In genomic region chr12:117142094-117142493, GRCh38 we compare ENCODE assay signal across 21 cellular contexts.
DNase-seq lines count a peak whose midpoint lies in the region; ATAC-seq and TF ChIP-seq lines count a peak whose summit lies in the region.
"Had no signal": no experiment of that assay in that cellular context is flagged by ENCODE, and none has a peak within 500 bp of the region (broad histone marks: within the 10 kb centered on the region; RNA-seq: fewer than 3 reads in every experiment).

No MANE protein-coding gene starts in this region.

- no peaks in the 10 kb centered on the region for H3K9me2 ChIP-seq in OCI-LY1 (ENCODE audit: low read depth, low read length)

- H3K79me2 ChIP-seq in OCI-LY1 (ENCODE audit: insufficient read depth, low read length): no peaks in the 10 kb centered on the region

- no peaks in the 10 kb centered on the region for H3K9me3 Mint-ChIP-seq in stimulated activated memory B cell treated with anti-CD40 and anti-IgM and Interleukin-4, amounts not matched to agents 10 μg/mL and 1 μg/mL and 100 μg/mL, for 72 hours
- H3K9me3 Mint-ChIP-seq: effector memory CD8-positive, alpha-beta T cell; H9; nephron; stimulated activated effector memory CD8-positive, alpha-beta T cell treated with anti-CD3 and anti-CD28 coated beads, Interleukin-12 subunit alpha, Interleukin-12 subunit beta, amount 100 ng/mL, for 72 hours had no signal

- no peaks in the 10 kb centered on the region for H4K20me1 ChIP-seq in OCI-LY1 (ENCODE audit: insufficient read depth, low read length)

- no peak overlapping the region for H3K4me3 ChIP-seq in OCI-LY1 (ENCODE audit: low read depth, low read length, poor library complexity, severe bottlenecking)
- H3K4me3 ChIP-seq: heart right ventricle, K562, upper lobe of left lung had no signal

- no peak for TF ChIP-seq CTCF in OCI-LY1 (IDR thresholded peaks at IDR 0.05; ENCODE audit: low read length)
- TF ChIP-seq CTCF in GM20000 (IDR thresholded peaks at IDR 0.05; ENCODE audit: extremely low read depth, missing control alignments): no peak

- H2AFZ ChIP-seq in OCI-LY1 (ENCODE audit: low read length): no peak overlapping the region

- peak overlapping the region; percentile 54 for H3K27ac ChIP-seq in OCI-LY1 (ENCODE audit: low read depth, low read length, poor library complexity, severe bottlenecking)
- H3K27ac ChIP-seq: heart right ventricle had no signal

- no peak overlapping the region for H3K4me3 Mint-ChIP-seq in stimulated activated memory B cell treated with anti-CD40 and anti-IgM and Interleukin-4, amounts not matched to agents 10 μg/mL and 1 μg/mL and 100 μg/mL, for 72 hours
- H3K4me3 Mint-ChIP-seq: activated CD8-positive, alpha-beta memory T cell treated with anti-CD3 and anti-CD28 coated beads, Interleukin-2, amount 10 ng/mL, durations not matched to agents 7 days and 5 days; effector memory CD8-positive, alpha-beta T cell; H9; nephron; stimulated activated effector memory CD8-positive, alpha-beta T cell treated with anti-CD3 and anti-CD28 coated beads, Interleukin-12 subunit alpha, Interleukin-12 subunit beta, amount 100 ng/mL, for 72 hours had no signal

- H3K4me1 ChIP-seq in OCI-LY1 (ENCODE audit: insufficient read depth, low read length, severe bottlenecking): peaks cover 31% of the 10 kb centered on the region

- DNase-seq in activated gamma-delta T cell treated with Interleukin-2 at 50 U/mL for 16 hours (no peak), GM20000 (ENCODE audit: low spot score) (no peak), NCI-H128 (lab: John Stamatoyannopoulos, UW; ENCODE audit: unreplicated experiment) (no peak), D341Med (ENCODE audit: low spot score) (no peak)
- DNase-seq: activated CD8-positive, alpha-beta memory T cell treated with anti-CD3 and anti-CD28 coated beads, Interleukin-2, amount 10 ng/mL, durations not matched to agents 7 days and 5 days; activated effector memory CD4-positive, alpha-beta T cell treated with Interleukin-2 at 50 U/mL for 16 hours; central memory CD4-positive, alpha-beta T cell; effector memory CD8-positive, alpha-beta T cell; H9; heart right ventricle; MV-4-11; small intestine; T-helper 9 cell; upper lobe of left lung had no signal

- H3K9me3 ChIP-seq in OCI-LY1 (ENCODE audit: low read length): no peaks in the 10 kb centered on the region
- H3K9me3 ChIP-seq: heart right ventricle, upper lobe of left lung had no signal

- no peak overlapping the region for H3K9ac ChIP-seq in OCI-LY1 (ENCODE audit: low read length)

- H3K27me3 ChIP-seq in OCI-LY1 (ENCODE audit: insufficient read depth, low read length): no peaks in the 10 kb centered on the region
- H3K27me3 ChIP-seq: heart right ventricle, upper lobe of left lung had no signal

- peaks cover 36% of the 10 kb centered on the region for H3K4me1 Mint-ChIP-seq in stimulated activated memory B cell treated with anti-CD40 and anti-IgM and Interleukin-4, amounts not matched to agents 10 μg/mL and 1 μg/mL and 100 μg/mL, for 72 hours
- H3K4me1 Mint-ChIP-seq: activated CD8-positive, alpha-beta memory T cell treated with anti-CD3 and anti-CD28 coated beads, Interleukin-2, amount 10 ng/mL, durations not matched to agents 7 days and 5 days; stimulated activated effector memory CD8-positive, alpha-beta T cell treated with anti-CD3 and anti-CD28 coated beads, Interleukin-12 subunit alpha, Interleukin-12 subunit beta, amount 100 ng/mL, for 72 hours had no signal

- no peaks in the 10 kb centered on the region for H3K27me3 Mint-ChIP-seq in stimulated activated memory B cell treated with anti-CD40 and anti-IgM and Interleukin-4, amounts not matched to agents 10 μg/mL and 1 μg/mL and 100 μg/mL, for 72 hours
- H3K27me3 Mint-ChIP-seq: activated CD8-positive, alpha-beta memory T cell treated with anti-CD3 and anti-CD28 coated beads, Interleukin-2, amount 10 ng/mL, durations not matched to agents 7 days and 5 days; effector memory CD8-positive, alpha-beta T cell had no signal

- H3K36me3 ChIP-seq in OCI-LY1 (ENCODE audit: insufficient read depth, low read length): peaks cover 34% of the 10 kb centered on the region

- peaks cover 40% of the 10 kb centered on the region for H3K36me3 Mint-ChIP-seq in stimulated activated memory B cell treated with anti-CD40 and anti-IgM and Interleukin-4, amounts not matched to agents 10 μg/mL and 1 μg/mL and 100 μg/mL, for 72 hours

- no peaks in the 10 kb centered on the region for H3F3A ChIP-seq in OCI-LY1 (ENCODE audit: insufficient read depth, low read length)

- H3K27ac Mint-ChIP-seq in stimulated activated memory B cell treated with anti-CD40 and anti-IgM and Interleukin-4, amounts not matched to agents 10 μg/mL and 1 μg/mL and 100 μg/mL, for 72 hours: peak overlapping the region; percentile 98
- H3K27ac Mint-ChIP-seq: activated CD8-positive, alpha-beta memory T cell treated with anti-CD3 and anti-CD28 coated beads, Interleukin-2, amount 10 ng/mL, durations not matched to agents 7 days and 5 days; effector memory CD8-positive, alpha-beta T cell; stimulated activated effector memory CD8-positive, alpha-beta T cell treated with anti-CD3 and anti-CD28 coated beads, Interleukin-12 subunit alpha, Interleukin-12 subunit beta, amount 100 ng/mL, for 72 hours had no signal

- peak; percentile 58 for ATAC-seq in GM18873 (IDR thresholded peaks at IDR 0.05; ENCODE audit: low FRiP score, unreplicated experiment)
- ATAC-seq in HG02588 (IDR thresholded peaks at IDR 0.05; ENCODE audit: unreplicated experiment): peak; percentile 44
- peak; percentile 89 for ATAC-seq in stimulated activated memory B cell treated with anti-CD40 and anti-IgM and Interleukin-4, amounts not matched to agents 10 μg/mL and 1 μg/mL and 100 μg/mL, for 72 hours
- ATAC-seq: activated CD8-positive, alpha-beta memory T cell treated with anti-CD3 and anti-CD28 coated beads, Interleukin-2, amount 10 ng/mL, durations not matched to agents 7 days and 5 days; effector memory CD8-positive, alpha-beta T cell; K562; stimulated activated effector memory CD8-positive, alpha-beta T cell treated with anti-CD3 and anti-CD28 coated beads, Interleukin-12 subunit alpha, Interleukin-12 subunit beta, amount 100 ng/mL, for 72 hours had no signal

- H3K4me2 ChIP-seq in OCI-LY1 (ENCODE audit: low read length): no peak overlapping the region; the same call in 1 of the 2 replicates
